In the genomic region with DNA sequence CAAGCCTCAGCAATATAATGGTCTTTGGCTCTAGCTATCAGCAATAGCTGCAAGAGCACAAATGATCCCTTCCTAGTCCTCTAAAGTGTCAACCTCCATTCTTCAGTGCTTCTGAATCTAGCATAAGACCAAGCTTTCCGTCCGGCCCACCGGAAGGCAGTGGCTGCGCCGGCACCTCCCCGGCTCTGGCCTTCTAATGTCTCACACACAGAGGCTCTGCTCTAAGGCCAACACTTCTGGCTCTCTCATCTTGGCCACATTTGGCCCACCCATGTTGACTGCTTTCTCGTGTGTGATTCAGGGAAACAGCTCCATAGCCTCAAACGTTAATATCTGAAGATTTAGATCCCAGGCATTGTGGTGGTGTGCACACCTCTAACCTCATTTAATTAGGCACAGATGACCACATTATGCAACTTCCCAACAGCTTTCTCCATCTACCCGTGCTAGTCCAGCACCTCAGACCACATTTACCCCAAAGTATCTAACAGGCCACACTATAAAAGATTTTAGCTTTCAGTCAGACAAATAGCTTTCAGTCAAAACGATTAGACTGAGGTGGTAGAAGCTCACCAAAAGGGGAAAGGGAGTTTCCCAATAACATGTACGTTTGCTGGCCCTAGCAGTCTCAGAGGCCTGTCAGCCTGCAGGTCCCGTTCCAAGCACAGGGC, we compare ENCODE assay signal across 1 cellular context.
TF ChIP-seq lines count a peak whose summit lies in the region.

No MANE protein-coding gene starts in this region.

TF ChIP-seq in HepG2, 621 proteins besides CTCF, POLR2A, EP300 and RAD21:
- TF ChIP-seq CENPBD1 (CRISPR knock-in tag; IDR thresholded peaks at IDR 0.05; ENCODE audit: borderline replicate concordance, low read depth) (no peak), ADNP (CRISPR knock-in tag; IDR thresholded peaks at IDR 0.05) (no peak), ZNF781 (CRISPR knock-in tag; IDR thresholded peaks at IDR 0.05; ENCODE audit: borderline replicate concordance, not compliant biosample characterization) (no peak), ZBTB4 (CRISPR knock-in tag; IDR thresholded peaks at IDR 0.05; ENCODE audit: borderline replicate concordance) (no peak), GABPA (IDR thresholded peaks at IDR 0.05; ENCODE audit: low read depth, low read length) (no peak), GABPA (CRISPR knock-in tag; IDR thresholded peaks at IDR 0.05; ENCODE audit: low read depth) (no peak)
- TF ChIP-seq, protein P1, sequence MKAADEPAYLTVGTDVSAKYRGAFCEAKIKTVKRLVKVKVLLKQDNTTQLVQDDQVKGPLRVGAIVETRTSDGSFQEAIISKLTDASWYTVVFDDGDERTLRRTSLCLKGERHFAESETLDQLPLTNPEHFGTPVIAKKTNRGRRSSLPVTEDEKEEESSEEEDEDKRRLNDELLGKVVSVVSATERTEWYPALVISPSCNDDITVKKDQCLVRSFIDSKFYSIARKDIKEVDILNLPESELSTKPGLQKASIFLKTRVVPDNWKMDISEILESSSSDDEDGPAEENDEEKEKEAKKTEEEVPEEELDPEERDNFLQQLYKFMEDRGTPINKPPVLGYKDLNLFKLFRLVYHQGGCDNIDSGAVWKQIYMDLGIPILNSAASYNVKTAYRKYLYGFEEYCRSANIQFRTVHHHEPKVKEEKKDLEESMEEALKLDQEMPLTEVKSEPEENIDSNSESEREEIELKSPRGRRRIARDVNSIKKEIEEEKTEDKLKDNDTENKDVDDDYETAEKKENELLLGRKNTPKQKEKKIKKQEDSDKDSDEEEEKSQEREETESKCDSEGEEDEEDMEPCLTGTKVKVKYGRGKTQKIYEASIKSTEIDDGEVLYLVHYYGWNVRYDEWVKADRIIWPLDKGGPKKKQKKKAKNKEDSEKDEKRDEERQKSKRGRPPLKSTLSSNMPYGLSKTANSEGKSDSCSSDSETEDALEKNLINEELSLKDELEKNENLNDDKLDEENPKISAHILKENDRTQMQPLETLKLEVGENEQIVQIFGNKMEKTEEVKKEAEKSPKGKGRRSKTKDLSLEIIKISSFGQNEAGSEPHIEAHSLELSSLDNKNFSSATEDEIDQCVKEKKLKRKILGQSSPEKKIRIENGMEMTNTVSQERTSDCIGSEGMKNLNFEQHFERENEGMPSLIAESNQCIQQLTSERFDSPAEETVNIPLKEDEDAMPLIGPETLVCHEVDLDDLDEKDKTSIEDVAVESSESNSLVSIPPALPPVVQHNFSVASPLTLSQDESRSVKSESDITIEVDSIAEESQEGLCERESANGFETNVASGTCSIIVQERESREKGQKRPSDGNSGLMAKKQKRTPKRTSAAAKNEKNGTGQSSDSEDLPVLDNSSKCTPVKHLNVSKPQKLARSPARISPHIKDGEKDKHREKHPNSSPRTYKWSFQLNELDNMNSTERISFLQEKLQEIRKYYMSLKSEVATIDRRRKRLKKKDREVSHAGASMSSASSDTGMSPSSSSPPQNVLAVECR (CRISPR knock-in tag; IDR thresholded peaks at IDR 0.05; ENCODE audit: borderline replicate concordance) = no peak
- TF ChIP-seq, protein P2, sequence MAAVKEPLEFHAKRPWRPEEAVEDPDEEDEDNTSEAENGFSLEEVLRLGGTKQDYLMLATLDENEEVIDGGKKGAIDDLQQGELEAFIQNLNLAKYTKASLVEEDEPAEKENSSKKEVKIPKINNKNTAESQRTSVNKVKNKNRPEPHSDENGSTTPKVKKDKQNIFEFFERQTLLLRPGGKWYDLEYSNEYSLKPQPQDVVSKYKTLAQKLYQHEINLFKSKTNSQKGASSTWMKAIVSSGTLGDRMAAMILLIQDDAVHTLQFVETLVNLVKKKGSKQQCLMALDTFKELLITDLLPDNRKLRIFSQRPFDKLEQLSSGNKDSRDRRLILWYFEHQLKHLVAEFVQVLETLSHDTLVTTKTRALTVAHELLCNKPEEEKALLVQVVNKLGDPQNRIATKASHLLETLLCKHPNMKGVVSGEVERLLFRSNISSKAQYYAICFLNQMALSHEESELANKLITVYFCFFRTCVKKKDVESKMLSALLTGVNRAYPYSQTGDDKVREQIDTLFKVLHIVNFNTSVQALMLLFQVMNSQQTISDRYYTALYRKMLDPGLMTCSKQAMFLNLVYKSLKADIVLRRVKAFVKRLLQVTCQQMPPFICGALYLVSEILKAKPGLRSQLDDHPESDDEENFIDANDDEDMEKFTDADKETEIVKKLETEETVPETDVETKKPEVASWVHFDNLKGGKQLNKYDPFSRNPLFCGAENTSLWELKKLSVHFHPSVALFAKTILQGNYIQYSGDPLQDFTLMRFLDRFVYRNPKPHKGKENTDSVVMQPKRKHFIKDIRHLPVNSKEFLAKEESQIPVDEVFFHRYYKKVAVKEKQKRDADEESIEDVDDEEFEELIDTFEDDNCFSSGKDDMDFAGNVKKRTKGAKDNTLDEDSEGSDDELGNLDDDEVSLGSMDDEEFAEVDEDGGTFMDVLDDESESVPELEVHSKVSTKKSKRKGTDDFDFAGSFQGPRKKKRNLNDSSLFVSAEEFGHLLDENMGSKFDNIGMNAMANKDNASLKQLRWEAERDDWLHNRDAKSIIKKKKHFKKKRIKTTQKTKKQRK (IDR thresholded peaks at IDR 0.05; ENCODE audit: low read length) = no peak
